8 cellular contexts compared by ENCODE assay signal in the genomic region with DNA sequence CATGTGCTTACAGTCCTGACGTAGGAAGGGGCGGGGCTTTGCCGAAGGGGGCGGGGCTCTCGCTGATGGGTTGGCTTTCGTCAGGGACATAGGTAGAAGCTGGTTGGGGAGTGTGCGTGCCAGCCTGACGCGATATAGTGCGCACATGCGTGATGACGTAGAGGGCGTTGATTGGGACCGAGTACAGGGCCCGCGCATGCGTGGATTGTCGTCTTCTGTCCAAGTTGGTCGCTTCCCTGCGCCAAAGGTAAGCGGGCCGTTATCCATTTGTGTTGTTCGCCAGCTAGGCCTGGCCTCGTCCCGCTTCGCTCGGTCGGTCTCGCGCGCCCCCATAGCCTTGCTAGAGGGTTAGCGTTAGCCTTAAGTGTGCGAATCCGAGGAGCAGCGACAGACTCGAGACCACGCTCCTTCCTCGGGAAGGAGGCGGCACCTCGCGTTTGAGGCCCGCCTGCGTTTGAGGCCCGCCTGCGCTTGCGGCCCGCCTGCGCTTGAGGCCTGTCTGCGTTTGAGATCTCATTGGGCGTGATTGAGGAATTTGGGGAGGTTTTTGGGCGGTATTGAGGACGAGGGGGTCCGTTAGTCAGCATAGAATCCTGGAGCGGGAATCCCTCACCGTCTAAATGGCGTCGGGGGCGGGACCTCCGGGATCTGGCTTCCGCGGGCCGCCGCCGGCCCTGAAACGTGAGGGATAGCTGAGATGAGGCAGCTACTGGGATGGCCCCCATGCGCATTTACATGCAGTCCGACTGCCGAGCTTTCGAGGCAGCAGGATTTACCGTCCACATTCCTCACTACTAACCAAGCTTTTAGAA. TPM values are rescaled to one million over a fixed set of nuclear protein-coding genes. Genes with fewer than 3 reads are reported as not detected.
DNase-seq lines count a peak whose midpoint lies in the region; ATAC-seq and TF ChIP-seq lines count a peak whose summit lies in the region.

A gene (plus strand): TSS at position 197 of the 812 bp plus-strand sequence. CDS start 710 bp downstream, outside the sequence.

- TF ChIP-seq POLR2A in vagina (IDR thresholded peaks at IDR 0.05): peak in 1 of 2 donors; percentile 95

- H3K27ac ChIP-seq in ascending aorta (peak within 1 kb of the TSS; percentile 95 to 96), right cardiac atrium (ENCODE audit: low read length) (peak within 1 kb of the TSS; percentile 93), vagina (peak within 1 kb of the TSS; percentile 99)

- ATAC-seq in GM18499 (IDR thresholded peaks at IDR 0.05; ENCODE audit: insufficient read depth, unreplicated experiment) (peak; percentile 68), HG02943 (IDR thresholded peaks at IDR 0.05; ENCODE audit: low read depth, unreplicated experiment) (peak; percentile 90), right cardiac atrium (peak; percentile 98)

- H3K27me3 Mint-ChIP-seq in T-helper 2 cell treated with Interferon-gamma antibody and Interleukin-4, amounts not matched to agents 5 μg/mL and 100 μg/mL, for 36 hours (ENCODE audit: low read depth): no peaks in the 10 kb centered on the region

- no peaks in the 10 kb centered on the region for H3K9me3 Mint-ChIP-seq in T-helper 2 cell treated with Interferon-gamma antibody and Interleukin-4, amounts not matched to agents 5 μg/mL and 100 μg/mL, for 36 hours

- H3K4me1 ChIP-seq in ascending aorta (peaks cover 4 to 20% of the 10 kb centered on the region in 2 donors), right cardiac atrium (ENCODE audit: control insufficient read depth, insufficient read depth, low read length) (peaks cover 3% of the 10 kb centered on the region), vagina (peaks cover 34% of the 10 kb centered on the region)

- no peaks in the 10 kb centered on the region for H3K9me3 ChIP-seq in ascending aorta
- H3K9me3 ChIP-seq in right cardiac atrium (ENCODE audit: control insufficient read depth, low read length): no peaks in the 10 kb centered on the region
- no peaks in the 10 kb centered on the region for H3K9me3 ChIP-seq in vagina

- TF ChIP-seq CTCF in ascending aorta (IDR thresholded peaks at IDR 0.05): no peak
- TF ChIP-seq CTCF in vagina (IDR thresholded peaks at IDR 0.05): no peak

- no peaks in the 10 kb centered on the region for H3K27me3 ChIP-seq in ascending aorta
- no peaks in the 10 kb centered on the region for H3K27me3 ChIP-seq in right cardiac atrium (ENCODE audit: control insufficient read depth, insufficient read depth)
- H3K27me3 ChIP-seq in vagina: no peaks in the 10 kb centered on the region

- whole genome bisulfite sequencing in right cardiac atrium: under 1% methylated on average over 70 of the region's 70 CpGs

- peaks cover 31% of the 10 kb centered on the region for H3K36me3 Mint-ChIP-seq in T-helper 2 cell treated with Interferon-gamma antibody and Interleukin-4, amounts not matched to agents 5 μg/mL and 100 μg/mL, for 36 hours (ENCODE audit: low read depth)

- peak within 1 kb of the TSS; percentile 97 for H3K27ac Mint-ChIP-seq in T-helper 2 cell treated with Interferon-gamma antibody and Interleukin-4, amounts not matched to agents 5 μg/mL and 100 μg/mL, for 36 hours

- H3K36me3 ChIP-seq in ascending aorta: peaks cover 25 to 32% of the 10 kb centered on the region in 2 donors
- H3K36me3 ChIP-seq in vagina: peaks cover 0 to 36% of the 10 kb centered on the region in 2 donors

- DNase-seq in NCI-H1930 (lab: John Stamatoyannopoulos, UW) (peak; percentile 98), ascending aorta (ENCODE audit: low spot score in 2 of 2) (peak; percentile 100), right cardiac atrium (peak; percentile 100), putamen (ENCODE audit: low spot score) (peak; percentile 100), vagina (ENCODE audit: extremely low spot score in 2 of 2) (peak in 1 of 2 donors; percentile 100)
- peak; percentile 97 for DNase-seq in T-helper 2 cell treated with Interferon-gamma antibody and Interleukin-4, amounts not matched to agents 5 μg/mL and 100 μg/mL, for 36 hours (ENCODE audit: low spot score)

- H3K4me1 Mint-ChIP-seq in T-helper 2 cell treated with Interferon-gamma antibody and Interleukin-4, amounts not matched to agents 5 μg/mL and 100 μg/mL, for 36 hours (ENCODE audit: low read depth): peaks cover 33% of the 10 kb centered on the region

- intact Hi-C loops in ascending aorta (cut with DNase I): loop anchor here (1.0 to 5.0 kb wide), 3 partner anchors 32 to 764 kb away; a partner anchor contains a TSS
- intact Hi-C loops in right cardiac atrium (cut with DNase I): no loop called here
- intact Hi-C loops in vagina (cut with DNase I): no loop called here

- H3K4me3 ChIP-seq in ascending aorta (peak within 1 kb of the TSS; percentile 86 to 91), right cardiac atrium (ENCODE audit: low read length) (peak within 1 kb of the TSS; percentile 72), vagina (peak within 1 kb of the TSS; percentile 96 to 98)

- H3K4me3 Mint-ChIP-seq in T-helper 2 cell treated with Interferon-gamma antibody and Interleukin-4, amounts not matched to agents 5 μg/mL and 100 μg/mL, for 36 hours: peak within 1 kb of the TSS; percentile 95

RNA-seq across cellular contexts. Expression of the gene that starts here (rescaled TPM):
- 89.7 TPM for total RNA-seq in ascending aorta
- total RNA-seq in right cardiac atrium: 100 to 1,000 TPM; 160 to 183 (median 173) TPM
- polyA plus RNA-seq in right cardiac atrium: 144 TPM
- total RNA-seq in vagina: 158 TPM
